28 cellular contexts compared by ENCODE assay signal in genomic region chr2:38322224-38322914, GRCh38.
"Had no signal": no experiment of that assay in that cellular context is flagged by ENCODE, and none has a peak within 500 bp of the region (broad histone marks: within the 10 kb centered on the region; RNA-seq: fewer than 3 reads in every experiment).

No MANE protein-coding gene starts in this region.

- H3K9me3 ChIP-seq: esophagus squamous epithelium, gastroesophageal sphincter, psoas muscle, spleen, testis had no signal

- H3K27me3 Mint-ChIP-seq: naive thymus-derived CD4-positive, alpha-beta T cell; stimulated activated memory B cell treated with anti-CD40 and anti-IgM and Interleukin-4, amounts not matched to agents 10 μg/mL and 1 μg/mL and 100 μg/mL, for 72 hours; stimulated activated naive CD8-positive, alpha-beta T cell treated with anti-CD3 and anti-CD28 coated beads, Interleukin-15, Interleukin-2, amounts not matched to agents 100 ng/mL and 50 ng/mL, for 24 hours had no signal

- H3K27ac ChIP-seq: dorsolateral prefrontal cortex, epithelial cell of prostate, parathyroid adenoma, psoas muscle, spleen, testis had no signal

- H3K27ac Mint-ChIP-seq: stimulated activated memory B cell treated with anti-CD40 and anti-IgM and Interleukin-4, amounts not matched to agents 10 μg/mL and 1 μg/mL and 100 μg/mL, for 72 hours; stimulated activated naive CD8-positive, alpha-beta T cell treated with anti-CD3 and anti-CD28 coated beads, Interleukin-15, Interleukin-2, amounts not matched to agents 100 ng/mL and 50 ng/mL, for 24 hours had no signal

- H3K27me3 ChIP-seq: dorsolateral prefrontal cortex, esophagus squamous epithelium, gastroesophageal sphincter, spleen, testis had no signal

- H3K9ac ChIP-seq: parathyroid adenoma had no signal

- H3K9me3 Mint-ChIP-seq: immature natural killer cell; naive thymus-derived CD4-positive, alpha-beta T cell; stimulated activated memory B cell treated with anti-CD40 and anti-IgM and Interleukin-4, amounts not matched to agents 10 μg/mL and 1 μg/mL and 100 μg/mL, for 72 hours; stimulated activated naive CD8-positive, alpha-beta T cell treated with anti-CD3 and anti-CD28 coated beads, Interleukin-15, Interleukin-2, amounts not matched to agents 100 ng/mL and 50 ng/mL, for 24 hours had no signal

- H2AFZ ChIP-seq: parathyroid adenoma had no signal

- ATAC-seq: gastroesophageal sphincter; left ventricle myocardium superior; naive thymus-derived CD4-positive, alpha-beta T cell; psoas muscle; sciatic nerve; stimulated activated memory B cell treated with anti-CD40 and anti-IgM and Interleukin-4, amounts not matched to agents 10 μg/mL and 1 μg/mL and 100 μg/mL, for 72 hours had no signal

- H3K4me3 Mint-ChIP-seq: immature natural killer cell; naive thymus-derived CD4-positive, alpha-beta T cell; nephron progenitor cell; stimulated activated memory B cell treated with anti-CD40 and anti-IgM and Interleukin-4, amounts not matched to agents 10 μg/mL and 1 μg/mL and 100 μg/mL, for 72 hours; stimulated activated naive CD8-positive, alpha-beta T cell treated with anti-CD3 and anti-CD28 coated beads, Interleukin-15, Interleukin-2, amounts not matched to agents 100 ng/mL and 50 ng/mL, for 24 hours had no signal

- H3K4me3 ChIP-seq: dorsolateral prefrontal cortex, esophagus squamous epithelium, gastroesophageal sphincter, lung, psoas muscle, spleen, testis had no signal

- DNase-seq: cortex of kidney; dorsolateral prefrontal cortex; effector CD8-positive, alpha-beta T cell; esophagus squamous epithelium; foreskin fibroblast; glutamatergic neuron; immature natural killer cell; left ventricle myocardium superior; mesendoderm; naive thymus-derived CD4-positive, alpha-beta T cell; nephron progenitor cell; psoas muscle; retina; spleen; stimulated activated CD4-positive, alpha-beta T cell treated with anti-CD3 and anti-CD28 coated beads, Interleukin-15, amount 100 ng/mL, for 24 hours; stimulated activated CD4-positive, alpha-beta T cell treated with anti-CD3 and anti-CD28 coated beads, Interleukin-1b, Interleukin-23, amount 100 ng/mL, for 48 hours; stimulated activated CD4-positive, alpha-beta T cell treated with anti-CD3 and anti-CD28 coated beads, Interleukin-4, amount 100 ng/mL, for 24 hours; testis; trophoblast cell had no signal

- FAIRE-seq: endometrium, keratinocyte had no signal
